ENCODE assay signal across 9 cellular contexts in the genomic region with DNA sequence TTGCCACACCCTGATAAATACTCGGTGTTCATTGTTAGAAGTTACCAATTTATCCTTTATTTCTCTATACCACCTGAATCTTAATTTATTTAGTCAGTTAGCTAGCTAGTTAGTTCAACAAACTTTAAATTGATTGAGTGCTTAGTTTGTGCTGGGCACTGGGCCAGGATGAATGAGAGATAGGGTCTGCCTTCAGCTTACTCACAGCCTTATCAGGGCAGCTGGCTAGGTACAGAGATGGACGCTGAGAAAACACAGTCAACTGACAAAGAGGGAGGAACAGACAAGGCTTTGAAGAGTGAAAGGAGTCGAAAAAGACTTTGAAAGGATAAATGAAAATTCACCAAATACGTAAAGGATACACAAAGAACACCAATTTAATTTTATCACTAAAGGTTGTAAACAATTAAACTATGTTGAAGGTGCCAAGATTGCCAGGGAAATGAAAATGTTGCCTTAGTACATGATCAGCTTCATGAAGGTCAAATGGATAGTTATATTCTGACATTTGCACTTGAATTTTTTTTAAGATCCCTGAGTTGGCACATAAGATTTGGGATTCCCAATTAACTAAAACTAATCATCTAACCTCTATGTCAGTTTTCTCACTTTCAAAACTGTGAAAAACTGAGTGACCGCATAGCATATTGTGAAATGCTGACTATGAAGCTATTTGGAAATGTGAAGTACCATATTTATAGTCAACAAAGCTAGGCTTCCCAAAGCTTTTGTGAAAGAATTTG. TPM values are rescaled to one million over a fixed set of nuclear protein-coding genes. Genes with fewer than 3 reads are reported as not detected.
DNase-seq lines count a peak whose midpoint lies in the region; TF ChIP-seq lines count a peak whose summit lies in the region.
"Had no signal": no experiment of that assay in that cellular context is flagged by ENCODE, and none has a peak within 500 bp of the region (broad histone marks: within the 10 kb centered on the region; RNA-seq: fewer than 3 reads in every experiment).

No MANE protein-coding gene starts in this region.

- no peaks in the 10 kb centered on the region for H3K9me3 ChIP-seq in colonic mucosa
- H3K9me3 ChIP-seq in uterus = no peaks in the 10 kb centered on the region

- H3K27me3 Mint-ChIP-seq in mesothelial cell of epicardium (ENCODE audit: low read depth) = no peaks in the 10 kb centered on the region

- DNase-seq in MV-4-11 (lab: John Stamatoyannopoulos, UW) (peak; percentile 2), colonic mucosa (no peak), mesothelial cell of epicardium (ENCODE audit: low spot score in 2 of 2, unreplicated experiment in 2 of 2) (no peak), uterus (peak; percentile 17 to 33), hypothalamus (lab: John Stamatoyannopoulos, UW) (no peak), NCI-H146 (lab: John Stamatoyannopoulos, UW) (no peak)
- DNase-seq in stimulated activated CD4-positive, alpha-beta T cell treated with anti-CD3 and anti-CD28 coated beads, Interleukin-2, amount 100 ng/mL, for 24 hours = no peak
- DNase-seq: posterior cingulate gyrus; stimulated activated naive CD4-positive, alpha-beta T cell treated with Interleukin-2 at 50 U/mL for 16 hours had no signal

- peaks cover 2% of the 10 kb centered on the region for H3K4me1 ChIP-seq in colonic mucosa
- no peaks in the 10 kb centered on the region for H3K4me1 ChIP-seq in uterus

- H3K27ac ChIP-seq in colonic mucosa = peak overlapping the region; percentile 70
- peak overlapping the region; percentile 86 to 97 for H3K27ac ChIP-seq in uterus

- H3K36me3 ChIP-seq in colonic mucosa = no peaks in the 10 kb centered on the region
- no peaks in the 10 kb centered on the region for H3K36me3 ChIP-seq in uterus

- H3K27ac Mint-ChIP-seq in mesothelial cell of epicardium = no peak overlapping the region

- no peak overlapping the region for H3K9ac ChIP-seq in colonic mucosa (ENCODE audit: low read depth in 2 of 2, low read length in 2 of 2)

- intact Hi-C loops in colonic mucosa (cut with DNase I) = no loop called here
- intact Hi-C loops in uterus (cut with DNase I; ENCODE audit: low total_unique reads) = no loop called here

- no peaks in the 10 kb centered on the region for H3K27me3 ChIP-seq in colonic mucosa
- no peaks in the 10 kb centered on the region for H3K27me3 ChIP-seq in uterus

- peak overlapping the region; percentile 2 for H3K4me3 Mint-ChIP-seq in mesothelial cell of epicardium

- H3K36me3 Mint-ChIP-seq in mesothelial cell of epicardium = peaks cover 6% of the 10 kb centered on the region

- TF ChIP-seq CTCF in colonic mucosa (IDR thresholded peaks at IDR 0.05) = no peak
- TF ChIP-seq CTCF in mesothelial cell of epicardium (IDR thresholded peaks at IDR 0.05; ENCODE audit: unreplicated experiment) = no peak
- no peak for TF ChIP-seq CTCF in uterus (IDR thresholded peaks at IDR 0.05)

- H3K4me3 ChIP-seq in colonic mucosa (no peak overlapping the region), uterus (peak overlapping the region in 1 of 2 donors; percentile 90)

- H3K4me1 Mint-ChIP-seq in mesothelial cell of epicardium = peaks cover 19% of the 10 kb centered on the region

- H3K9me3 Mint-ChIP-seq in mesothelial cell of epicardium = peaks cover 6% of the 10 kb centered on the region

- no peak for TF ChIP-seq POLR2A in uterus (IDR thresholded peaks at IDR 0.05)

RNA-seq across cellular contexts. Expression of gene CAV2, which starts 2.1 kb away (rescaled TPM):
- 10 to 100 TPM in 1 of 2 donors, 1 to 10 TPM in 1; 4.2 to 22.0 TPM for total RNA-seq in colonic mucosa
- total RNA-seq in mesothelial cell of epicardium = 8.5 to 10.8 TPM (median 8.9 TPM) in 3 replicates
- total RNA-seq in uterus = 100 to 1,000 TPM in 1 of 4 donors, 10 to 100 TPM in 3; 33.3 to 105 (median 86.0) TPM

RNA-seq across cellular contexts. Expression of gene CAV1, which starts 23.2 kb away (rescaled TPM):
- total RNA-seq in colonic mucosa = 10 to 100 TPM; 16.1 to 87.0 TPM
- 2.6 to 3.4 TPM (median 2.7 TPM) in 3 replicates for total RNA-seq in mesothelial cell of epicardium
- 100 to 1,000 TPM; 183 to 351 (median 300) TPM for total RNA-seq in uterus

Comparison
In these comparisons a context has a peak if more than half of its experiments do, and no peak if none do; other contexts are left out.
1. DNase-seq: peak in MV-4-11 (single experiment) and uterus (2 of 2); none in colonic mucosa (single experiment), mesothelial cell of epicardium (0 of 2), stimulated activated CD4-positive, alpha-beta T cell treated with anti-CD3 and anti-CD28 coated beads, Interleukin-2, amount 100 ng/mL, for 24 hours (0 of 2), hypothalamus (0 of 51) and NCI-H146 (single experiment).